37 cellular contexts compared by ENCODE assay signal in the genomic region with DNA sequence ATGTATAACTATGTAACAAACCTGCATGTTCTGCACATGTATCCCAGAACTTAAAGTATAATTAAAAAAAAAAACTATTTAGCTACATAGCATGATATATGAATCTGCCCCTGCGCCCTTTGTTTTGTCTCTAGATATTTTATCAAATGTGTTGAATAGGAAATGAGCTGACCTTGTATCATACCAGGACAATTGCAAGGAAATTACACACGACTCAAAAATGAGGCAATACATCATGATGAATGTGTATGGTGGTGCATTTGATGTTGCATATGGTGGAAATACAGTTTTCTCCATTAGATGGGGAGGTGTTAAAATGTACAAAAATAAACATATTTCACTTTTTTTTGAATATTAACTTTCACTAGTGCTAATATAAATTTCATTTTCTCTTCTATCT.
"Had no signal": no experiment of that assay in that cellular context is flagged by ENCODE, and none has a peak within 500 bp of the region (broad histone marks: within the 10 kb centered on the region; RNA-seq: fewer than 3 reads in every experiment).

No MANE protein-coding gene starts in this region.

- H3K4me1 ChIP-seq: Peyer's patch had no signal

- H3K36me3 ChIP-seq: brain microvascular endothelial cell, cardiac muscle cell, MG63, Peyer's patch had no signal

- H3K27ac ChIP-seq: brain microvascular endothelial cell, cardiac muscle cell, Peyer's patch, RWPE1, VCaP had no signal

- DNase-seq: activated B cell treated with CpG ODN at 0.5 μM for 24 hours; activated CD4-positive, alpha-beta T cell treated with anti-CD3 and anti-CD28 coated beads for 1 hour; activated CD4-positive, alpha-beta T cell treated with anti-CD3 and anti-CD28 coated beads for 48 hours; activated CD4-positive, alpha-beta T cell treated with anti-CD3 and anti-CD28 coated beads, Interleukin-2, amount 50 U/mL, for 4 hours; activated CD8-positive, alpha-beta T cell treated with anti-CD3 and anti-CD28 coated beads for 36 hours; activated effector memory CD4-positive, alpha-beta T cell treated with anti-CD3 and anti-CD28 coated beads, Interleukin-2, amount 50 U/mL, for 16 hours; activated naive CD4-positive, alpha-beta T cell; activated naive CD4-positive, alpha-beta T cell treated with anti-CD3 and anti-CD28 coated beads, Interleukin-2, amount 50 U/mL, for 16 hours; activated naive CD8-positive, alpha-beta T cell treated with anti-CD3 and anti-CD28 coated beads for 36 hours; activated T-cell treated with anti-CD3 and anti-CD28 coated beads, Interleukin-2, amount 50 U/mL, for 1 hour; activated T-cell treated with anti-CD3 and anti-CD28 coated beads, Interleukin-2, amount 50 U/mL, for 72 hours; amniotic stem cell; aorta; brain microvascular endothelial cell; Kasumi-1; KG1; MG63; NCI-H1048; NCI-H1105 treated with DMSO at 0.1 percent for 48 hours; NCI-H1436; NCI-H1694; NCI-H1930; NCI-H2081 treated with DMSO at 0.1 percent for 48 hours; NCI-H226; NCI-H524 treated with DMSO at 0.1 percent for 48 hours; NCI-H748 treated with DMSO at 0.1 percent for 48 hours; NK-92 treated with Interleukin-12 subunit alpha and Interleukin-12 subunit beta, amount 100 ng/mL, for 24 hours; PC-3; Peyer's patch; SIG-M5; SW 1271; T-helper 1 cell; T-helper 2 cell; T-helper 9 cell had no signal

- H3K4me3 ChIP-seq: cardiac muscle cell, MG63, Peyer's patch had no signal

- H3K9me3 ChIP-seq: MG63, Peyer's patch had no signal

- H3K27me3 ChIP-seq: brain microvascular endothelial cell, cardiac muscle cell, MG63, Peyer's patch had no signal
